Comparison of ENCODE assay signal across 17 cellular contexts in genomic region chr20:63517376-63518309, GRCh38. TPM values are rescaled to one million over a fixed set of nuclear protein-coding genes. Genes with fewer than 3 reads are reported as not detected.
DNase-seq lines count a peak whose midpoint lies in the region; ATAC-seq, FAIRE-seq and TF ChIP-seq lines count a peak whose summit lies in the region.
"Had no signal": no experiment of that assay in that cellular context is flagged by ENCODE, and none has a peak within 500 bp of the region (broad histone marks: within the 10 kb centered on the region; RNA-seq: fewer than 3 reads in every experiment).

No MANE protein-coding gene starts in this region.

- no peak overlapping the region for H3K27ac Mint-ChIP-seq in effector memory CD8-positive, alpha-beta T cell
- peak overlapping the region; percentile 32 for H3K27ac Mint-ChIP-seq in neural progenitor cell
- H3K27ac Mint-ChIP-seq: activated CD4-positive, alpha-beta T cell treated with anti-CD3 and anti-CD28 coated beads, Interleukin-2, amount 10 ng/mL, durations not matched to agents 7 days and 5 days; dendritic cell treated with granulocyte-macrophage colony-stimulating factor and Interleukin-4, amounts not matched to agents 40 ng/mL and 50 ng/mL, for 4 days; memory B cell; T-cell had no signal

- peak; percentile 86 for FAIRE-seq in HTR-8/SVneo (lab: Jason Lieb, UNC)

- H3K9me3 ChIP-seq in neural progenitor cell (ENCODE audit: low read depth), result no peaks in the 10 kb centered on the region
- H3K9me3 ChIP-seq: testis had no signal

- no peaks in the 10 kb centered on the region for H3K36me3 ChIP-seq in neural progenitor cell

- peak overlapping the region; percentile 36 to 49 for H3K4me3 Mint-ChIP-seq in effector memory CD8-positive, alpha-beta T cell
- H3K4me3 Mint-ChIP-seq in neural progenitor cell, result peak overlapping the region; percentile 87
- no peak overlapping the region for H3K4me3 Mint-ChIP-seq in activated T-cell treated with anti-CD3 and anti-CD28 coated beads, Interleukin-2, amount 50 U/mL, for 4 hours
- H3K4me3 Mint-ChIP-seq: activated CD4-positive, alpha-beta T cell treated with anti-CD3 and anti-CD28 coated beads, Interleukin-2, amount 10 ng/mL, durations not matched to agents 7 days and 5 days; dendritic cell treated with granulocyte-macrophage colony-stimulating factor and Interleukin-4, amounts not matched to agents 40 ng/mL and 50 ng/mL, for 4 days; memory B cell had no signal

- no peak overlapping the region for H3K9ac ChIP-seq in neural progenitor cell
- H3K9ac ChIP-seq: KMS-11, parathyroid adenoma had no signal

- H2AFZ ChIP-seq in neural progenitor cell (replicated peaks), result no peak overlapping the region
- H2AFZ ChIP-seq: parathyroid adenoma had no signal

- H3K4me3 ChIP-seq in neural progenitor cell, result no peak overlapping the region
- H3K4me3 ChIP-seq: testis had no signal

- peaks cover 11% of the 10 kb centered on the region for H3K36me3 Mint-ChIP-seq in effector memory CD8-positive, alpha-beta T cell (ENCODE audit: insufficient read depth)
- H3K36me3 Mint-ChIP-seq in neural progenitor cell, result peaks cover 4% of the 10 kb centered on the region
- H3K36me3 Mint-ChIP-seq in activated T-cell treated with anti-CD3 and anti-CD28 coated beads, Interleukin-2, amount 50 U/mL, for 4 hours (ENCODE audit: insufficient read depth), result peaks cover 2% of the 10 kb centered on the region

- TF ChIP-seq CTCF in neural progenitor cell (IDR thresholded peaks at IDR 0.05), result no peak

- ATAC-seq in effector memory CD8-positive, alpha-beta T cell (replicated peaks), result no peak
- no peak for ATAC-seq in HG02852 (IDR thresholded peaks at IDR 0.05; ENCODE audit: unreplicated experiment)
- no peak for ATAC-seq in activated T-cell treated with anti-CD3 and anti-CD28 coated beads, Interleukin-2, amount 50 U/mL, for 4 hours
- ATAC-seq: T-cell had no signal

- H3K9me3 Mint-ChIP-seq in effector memory CD8-positive, alpha-beta T cell, result no peaks in the 10 kb centered on the region
- H3K9me3 Mint-ChIP-seq in neural progenitor cell, result peaks cover 7% of the 10 kb centered on the region
- H3K9me3 Mint-ChIP-seq in activated T-cell treated with anti-CD3 and anti-CD28 coated beads, Interleukin-2, amount 50 U/mL, for 4 hours, result peaks cover 6% of the 10 kb centered on the region

- peaks cover 18% of the 10 kb centered on the region for H3K79me2 ChIP-seq in neural progenitor cell (ENCODE audit: low read depth)
- H3K79me2 ChIP-seq: parathyroid adenoma had no signal

- DNase-seq in HTR-8/SVneo (ENCODE audit: insufficient read length, low spot score) (no peak), neural progenitor cell (ENCODE audit: low spot score) (peak; percentile 1), pons (ENCODE audit: low spot score) (no peak)
- no peak for DNase-seq in effector memory CD8-positive, alpha-beta T cell
- no peak for DNase-seq in activated T-cell treated with anti-CD3 and anti-CD28 coated beads, Interleukin-2, amount 50 U/mL, for 4 hours
- DNase-seq: activated CD4-positive, alpha-beta T cell treated with anti-CD3 and anti-CD28 coated beads, Interleukin-2, amount 10 ng/mL, durations not matched to agents 7 days and 5 days; GOT3; NCI-H1417 treated with DMSO at 0.1 percent for 48 hours; NCI-H446; T-cell; testis had no signal

- peaks cover 9% of the 10 kb centered on the region in 2 donors for H3K27me3 Mint-ChIP-seq in effector memory CD8-positive, alpha-beta T cell
- H3K27me3 Mint-ChIP-seq in neural progenitor cell (ENCODE audit: insufficient read depth, low read depth), result peaks cover 2% of the 10 kb centered on the region
- H3K27me3 Mint-ChIP-seq in activated T-cell treated with anti-CD3 and anti-CD28 coated beads, Interleukin-2, amount 50 U/mL, for 4 hours (ENCODE audit: low read depth), result peaks cover 14% of the 10 kb centered on the region

- no peak overlapping the region for H3K27ac ChIP-seq in neural progenitor cell
- H3K27ac ChIP-seq: KMS-11, parathyroid adenoma, testis had no signal

- H3K4me1 ChIP-seq in neural progenitor cell, result peaks cover 18% of the 10 kb centered on the region

- peaks cover 24% of the 10 kb centered on the region for H4K20me1 ChIP-seq in neural progenitor cell (ENCODE audit: low read depth)

- peaks cover 30% of the 10 kb centered on the region for H3K27me3 ChIP-seq in neural progenitor cell
- H3K27me3 ChIP-seq: testis had no signal

- H3F3A ChIP-seq in neural progenitor cell (ENCODE audit: low read depth), result peaks cover 14% of the 10 kb centered on the region

- no peak overlapping the region for H3K4me2 ChIP-seq in neural progenitor cell
- H3K4me2 ChIP-seq: KMS-11 had no signal

- H3K4me1 Mint-ChIP-seq in effector memory CD8-positive, alpha-beta T cell (ENCODE audit: low read depth in 2 of 2), result peaks cover 2 to 16% of the 10 kb centered on the region in 2 donors
- H3K4me1 Mint-ChIP-seq in neural progenitor cell, result peaks cover 8% of the 10 kb centered on the region
- H3K4me1 Mint-ChIP-seq in activated T-cell treated with anti-CD3 and anti-CD28 coated beads, Interleukin-2, amount 50 U/mL, for 4 hours (ENCODE audit: low read depth), result peaks cover 10% of the 10 kb centered on the region

RNA-seq across cellular contexts. Expression of gene PPDPF, which starts 2.9 kb away (rescaled TPM):
- 4.1 and 82.2 TPM in 2 replicates for total RNA-seq in neural progenitor cell (ENCODE audit: low replicate concordance)
- 100 to 1,000 TPM; 137 to 171 (median 165) TPM for total RNA-seq in activated T-cell treated with anti-CD3 and anti-CD28 coated beads, Interleukin-2, amount 50 U/mL, for 4 hours

RNA-seq across cellular contexts. Expression of gene EEF1A2, which starts 18.8 kb away (rescaled TPM):
- total RNA-seq in neural progenitor cell (ENCODE audit: low replicate concordance), result 0.54 and 1.5 TPM in 2 replicates
- under 1 TPM; 0.63 to 0.96 (median 0.74) TPM for total RNA-seq in activated T-cell treated with anti-CD3 and anti-CD28 coated beads, Interleukin-2, amount 50 U/mL, for 4 hours

RNA-seq across cellular contexts. Expression of gene PTK6, which starts 19.5 kb away (rescaled TPM):
- not detected in 2 replicates for total RNA-seq in neural progenitor cell (ENCODE audit: low replicate concordance)
- total RNA-seq in activated T-cell treated with anti-CD3 and anti-CD28 coated beads, Interleukin-2, amount 50 U/mL, for 4 hours, result under 1 TPM; 0.13 to 0.21 (median 0.16) TPM

RNA-seq across cellular contexts. Expression of gene SRMS, which starts 29.9 kb away (rescaled TPM):
- total RNA-seq in neural progenitor cell (ENCODE audit: low replicate concordance), result not detected in 2 replicates
- not detected for total RNA-seq in activated T-cell treated with anti-CD3 and anti-CD28 coated beads, Interleukin-2, amount 50 U/mL, for 4 hours
- total RNA-seq: activated CD4-positive, alpha-beta T cell treated with anti-CD3 and anti-CD28 coated beads, Interleukin-2, amount 10 ng/mL, durations not matched to agents 7 days and 5 days; aorta; T-cell had no signal

RNA-seq across cellular contexts. Expression of gene FNDC11, which starts 36.3 kb away (rescaled TPM):
- 0.39 and 9.0 TPM in 2 replicates for total RNA-seq in neural progenitor cell (ENCODE audit: low replicate concordance)
- under 1 TPM; 0.13 to 0.19 (median 0.18) TPM for total RNA-seq in activated T-cell treated with anti-CD3 and anti-CD28 coated beads, Interleukin-2, amount 50 U/mL, for 4 hours
